ENCODE assay signal across 25 cellular contexts in genomic region chr19:19368087-19368486, GRCh38.
"Had no signal": no experiment of that assay in that cellular context is flagged by ENCODE, and none has a peak within 500 bp of the region (broad histone marks: within the 10 kb centered on the region; RNA-seq: fewer than 3 reads in every experiment).

No MANE protein-coding gene starts in this region.

- H3K36me3 ChIP-seq: breast epithelium had no signal

- H3K27ac ChIP-seq: breast epithelium had no signal

- DNase-seq: activated CD4-positive, alpha-beta T cell treated with anti-CD3 and anti-CD28 coated beads, Interleukin-2, amount 10 ng/mL, durations not matched to agents 24 days and 14 days; activated CD4-positive, alpha-beta T cell treated with anti-CD3 and anti-CD28 coated beads, Interleukin-2, amount 50 U/mL, for 48 hours; activated CD4-positive, CD25-positive, alpha-beta regulatory T cell treated with anti-CD3 and anti-CD28 coated beads, Interleukin-2, amount 50 U/mL, for 72 hours; activated CD8-positive, alpha-beta memory T cell treated with anti-CD3 and anti-CD28 coated beads, Interleukin-2, amount 10 ng/mL, durations not matched to agents 7 days and 5 days; activated effector memory CD4-positive, alpha-beta T cell treated with Interleukin-2 at 50 U/mL for 16 hours; activated naive CD4-positive, alpha-beta T cell; activated T-cell treated with anti-CD3 and anti-CD28 coated beads, Interleukin-2, amount 50 U/mL, for 24 hours; aorta; caudate nucleus; Karpas-422; NCI-H1092; NCI-H1417; NCI-H1694; NCI-H2029; NCI-H345; NCI-H510A; NCI-H69; NK-92 treated with Interleukin-12 subunit alpha and Interleukin-12 subunit beta, amount 100 ng/mL, for 24 hours; OCI-M1; RPMI8226; SHP77 treated with DMSO at 0.1 percent for 48 hours; T-helper 9 cell had no signal

- ATAC-seq: activated CD8-positive, alpha-beta memory T cell treated with anti-CD3 and anti-CD28 coated beads, Interleukin-2, amount 10 ng/mL, durations not matched to agents 7 days and 5 days; Panc1; WTC11 had no signal

- H3K9me3 ChIP-seq: breast epithelium had no signal

- H3K4me1 ChIP-seq: breast epithelium had no signal

- H3K27me3 ChIP-seq: breast epithelium had no signal

- H3K4me3 ChIP-seq: breast epithelium had no signal
